ENCODE assay signal across 11 cellular contexts in the genomic region with DNA sequence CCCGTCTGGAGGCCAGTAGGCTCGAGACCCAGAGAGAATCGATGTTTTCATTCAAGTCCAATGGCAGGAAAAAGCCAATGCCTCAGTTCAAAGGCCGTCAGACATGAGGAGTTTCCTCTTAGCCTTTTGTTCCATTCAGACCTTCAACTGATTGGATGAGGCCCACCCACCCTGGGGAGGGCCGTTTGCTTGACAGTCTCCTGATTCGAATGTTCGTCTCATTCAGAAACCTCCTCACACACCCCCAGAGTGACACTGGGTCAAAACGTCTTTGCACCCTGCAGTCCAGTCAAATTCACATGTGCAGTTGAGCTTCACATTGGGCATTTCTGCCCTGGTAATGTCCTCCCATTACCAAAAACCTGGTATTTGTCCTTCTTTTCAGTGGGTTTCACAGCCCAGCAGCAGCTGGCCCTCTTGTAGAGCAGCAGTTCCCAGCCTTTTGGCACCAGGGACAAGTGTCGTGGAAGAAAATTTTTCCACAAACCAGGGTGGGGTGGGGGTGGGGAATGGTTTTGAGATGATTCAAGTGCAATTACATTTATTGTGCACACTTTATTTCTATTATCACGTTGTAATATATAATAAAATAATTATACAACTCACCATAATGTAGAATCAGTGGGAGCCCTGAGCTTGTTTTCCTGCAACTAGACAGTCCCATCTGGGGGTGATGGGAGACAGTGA. TPM values are rescaled to one million over a fixed set of nuclear protein-coding genes. Genes with fewer than 3 reads are reported as not detected.
"Had no signal": no experiment of that assay in that cellular context is flagged by ENCODE, and none has a peak within 500 bp of the region (broad histone marks: within the 10 kb centered on the region; RNA-seq: fewer than 3 reads in every experiment).

No MANE protein-coding gene starts in this region.

- H3K36me3 ChIP-seq: adrenal gland, gastrocnemius medialis, heart right ventricle had no signal

- H3K4me3 Mint-ChIP-seq: activated CD8-positive, alpha-beta T cell treated with anti-CD3 and anti-CD28 coated beads for 36 hours; activated T-cell treated with anti-CD3 and anti-CD28 coated beads, Interleukin-2, amount 50 U/mL, for 72 hours; naive B cell had no signal

- H3K9me3 Mint-ChIP-seq: activated CD8-positive, alpha-beta T cell treated with anti-CD3 and anti-CD28 coated beads for 36 hours; activated T-cell treated with anti-CD3 and anti-CD28 coated beads, Interleukin-2, amount 50 U/mL, for 72 hours; naive B cell had no signal

- H3K27ac Mint-ChIP-seq: activated T-cell treated with anti-CD3 and anti-CD28 coated beads, Interleukin-2, amount 50 U/mL, for 72 hours had no signal

- H3K9me3 ChIP-seq: adrenal gland, gastrocnemius medialis, heart right ventricle had no signal

- H3K4me3 ChIP-seq: adrenal gland, dorsolateral prefrontal cortex, gastrocnemius medialis, heart right ventricle, lung had no signal

- DNase-seq: adrenal gland, dorsolateral prefrontal cortex, erythroblast, gastrocnemius medialis, heart right ventricle, left cardiac atrium, naive B cell had no signal

- H3K27me3 Mint-ChIP-seq: activated CD8-positive, alpha-beta T cell treated with anti-CD3 and anti-CD28 coated beads for 36 hours had no signal

- H3K27me3 ChIP-seq: adrenal gland, dorsolateral prefrontal cortex had no signal

- H3K4me1 ChIP-seq: adrenal gland, gastrocnemius medialis, heart right ventricle had no signal

- H3K36me3 Mint-ChIP-seq: naive B cell had no signal

- H3K27ac ChIP-seq: adrenal gland, dorsolateral prefrontal cortex, gastrocnemius medialis, heart right ventricle had no signal

RNA-seq across cellular contexts. Expression of a gene that starts 40.1 kb away (rescaled TPM):
- total RNA-seq: activated CD8-positive, alpha-beta T cell treated with anti-CD3 and anti-CD28 coated beads for 36 hours; left cardiac atrium; skeletal muscle tissue had no signal
